Comparison of ENCODE assay signal across 14 cellular contexts in the genomic region with DNA sequence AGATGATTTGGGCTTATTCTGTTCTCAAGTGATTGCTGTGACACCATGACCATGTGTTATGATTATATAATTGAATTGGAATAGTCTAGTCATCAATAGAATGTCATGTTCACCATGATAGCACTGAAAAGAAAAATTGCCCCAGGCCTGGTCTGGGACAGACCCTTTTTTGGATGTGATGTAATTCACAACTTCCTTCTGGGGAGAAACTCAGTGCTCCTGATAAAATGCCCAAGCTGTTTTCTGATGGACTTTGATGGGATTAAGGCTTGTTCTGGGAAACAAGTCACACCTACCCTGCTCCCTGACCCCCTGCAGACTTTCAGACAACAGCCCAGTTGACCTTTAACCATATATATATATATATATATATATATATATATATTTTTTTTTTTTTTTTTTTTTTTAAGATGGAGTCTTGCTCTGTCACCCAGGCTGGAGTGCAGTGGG.
"Had no signal": no experiment of that assay in that cellular context is flagged by ENCODE, and none has a peak within 500 bp of the region (broad histone marks: within the 10 kb centered on the region; RNA-seq: fewer than 3 reads in every experiment).

No MANE protein-coding gene starts in this region.

- H3K9me3 Mint-ChIP-seq: activated T-helper 1 cell treated with anti-CD3 and anti-CD28 coated beads, Interleukin-12 subunit alpha, Interleukin-12 subunit beta, Interleukin-2, Interleukin-4 antibody, amounts not matched to agents 30 ng/mL and 10 ng/mL and 1 ng/mL, durations not matched to agents 14 hours and 24 hours and 36 hours; dendritic cell treated with granulocyte-macrophage colony-stimulating factor and Interleukin-4, amounts not matched to agents 40 ng/mL and 50 ng/mL, for 4 days; naive B cell had no signal

- H3K4me3 ChIP-seq: lung had no signal

- H3K36me3 Mint-ChIP-seq: naive B cell had no signal

- H3K27me3 Mint-ChIP-seq: activated naive CD4-positive, alpha-beta T cell treated with anti-CD3 and anti-CD28 coated beads, Interleukin-2, amount 10 ng/mL, durations not matched to agents 7 days and 5 days; naive B cell; T-helper 17 cell had no signal

- H3K27ac Mint-ChIP-seq: activated naive CD4-positive, alpha-beta T cell treated with anti-CD3 and anti-CD28 coated beads, Interleukin-2, amount 10 ng/mL, durations not matched to agents 7 days and 5 days; activated T-helper 1 cell treated with anti-CD3 and anti-CD28 coated beads, Interleukin-12 subunit alpha, Interleukin-12 subunit beta, Interleukin-2, Interleukin-4 antibody, amounts not matched to agents 30 ng/mL and 10 ng/mL and 1 ng/mL, durations not matched to agents 14 hours and 24 hours and 36 hours; dendritic cell treated with granulocyte-macrophage colony-stimulating factor and Interleukin-4, amounts not matched to agents 40 ng/mL and 50 ng/mL, for 4 days; T-helper 17 cell had no signal

- DNase-seq: activated CD4-positive, alpha-beta T cell treated with anti-CD3 and anti-CD28 coated beads, Interleukin-2, amount 50 U/mL, for 48 hours; activated CD4-positive, CD25-positive, alpha-beta regulatory T cell; activated naive CD4-positive, alpha-beta T cell treated with anti-CD3 and anti-CD28 coated beads, Interleukin-2, amount 10 ng/mL, durations not matched to agents 7 days and 5 days; cerebellar nuclear complex; hypothalamus; kidney glomerular epithelial cell; naive B cell; posterior cingulate gyrus; stimulated activated CD4-positive, alpha-beta T cell treated with anti-CD3 and anti-CD28 coated beads, Interleukin-15, amount 100 ng/mL, for 24 hours; stimulated activated CD4-positive, alpha-beta T cell treated with anti-CD3 and anti-CD28 coated beads, Interleukin-4, amount 100 ng/mL, for 24 hours; T-helper 17 cell had no signal

- H3K4me3 Mint-ChIP-seq: activated naive CD4-positive, alpha-beta T cell treated with anti-CD3 and anti-CD28 coated beads, Interleukin-2, amount 10 ng/mL, durations not matched to agents 7 days and 5 days; activated T-helper 1 cell treated with anti-CD3 and anti-CD28 coated beads, Interleukin-12 subunit alpha, Interleukin-12 subunit beta, Interleukin-2, Interleukin-4 antibody, amounts not matched to agents 30 ng/mL and 10 ng/mL and 1 ng/mL, durations not matched to agents 14 hours and 24 hours and 36 hours; dendritic cell treated with granulocyte-macrophage colony-stimulating factor and Interleukin-4, amounts not matched to agents 40 ng/mL and 50 ng/mL, for 4 days; naive B cell; T-helper 17 cell had no signal

- ATAC-seq: T-helper 17 cell had no signal
